ENCODE assay signal across 8 cellular contexts in the genomic region with DNA sequence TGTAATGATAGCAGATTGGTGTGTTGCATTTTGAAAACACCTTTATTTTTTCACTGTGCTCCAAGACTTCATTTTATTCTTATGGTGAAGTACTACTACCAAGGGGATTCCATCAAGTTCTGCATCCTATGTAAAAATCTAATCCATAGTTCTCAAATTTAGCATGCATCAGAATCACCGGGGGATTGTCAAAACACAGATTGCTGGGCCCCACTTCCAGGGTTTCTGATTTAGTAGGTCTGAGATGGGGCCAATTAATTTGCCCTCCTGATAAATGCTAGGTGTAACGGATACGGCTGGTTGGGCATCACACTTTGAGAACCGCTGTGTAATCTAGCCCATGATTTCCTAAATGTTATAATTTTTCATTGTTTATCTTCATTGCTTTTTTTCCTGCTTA. TPM values are rescaled to one million over a fixed set of nuclear protein-coding genes. Genes with fewer than 3 reads are reported as not detected.
DNase-seq lines count a peak whose midpoint lies in the region; ATAC-seq, FAIRE-seq and TF ChIP-seq lines count a peak whose summit lies in the region.

No MANE protein-coding gene starts in this region.

- no TSS peak for BruUV-seq in HepG2 (replicated peaks; lab: Mats Ljungman, UMichigan)

- H2AFZ ChIP-seq in HepG2 (ENCODE audit: low read length), result peak overlapping the region; percentile 16

- H3K4me1 ChIP-seq in ascending aorta (peaks cover 9 to 21% of the 10 kb centered on the region in 2 donors), HepG2 (ENCODE audit: insufficient read depth, low read length) (peaks cover 43% of the 10 kb centered on the region), tibial artery (peaks cover 0 to 27% (median 19%) of the 10 kb centered on the region in 4 donors)

- ATAC-seq in HepG2 (no peak), left colon (no peak)

- POLR2A ChIA-PET in HepG2 (lab: Yijun Ruan, JAX), result interaction anchor here (1.4 kb wide), 2 partner anchors 9 to 589 kb away, joined by 3 to 8 read pairs; a partner anchor contains a TSS

- peaks cover 44% of the 10 kb centered on the region for H3K36me3 Mint-ChIP-seq in activated naive CD4-positive, alpha-beta T cell treated with anti-CD3 and anti-CD28 coated beads for 36 hours (ENCODE audit: low read depth)

- peaks cover 23 to 24% of the 10 kb centered on the region in 2 donors for H3K36me3 ChIP-seq in ascending aorta
- H3K36me3 ChIP-seq in HepG2 (replicated peaks in 1 of 2; ENCODE audit: control insufficient read depth in 1 of 2, insufficient read depth in 2 of 2, low read length in 2 of 2), result peaks cover 4 to 24% of the 10 kb centered on the region in 2 experiments; a peak in 4 of 5 replicates
- peaks cover 22 to 24% (median 22%) of the 10 kb centered on the region in 3 donors for H3K36me3 ChIP-seq in tibial artery

- no peaks in the 10 kb centered on the region for H3K27me3 Mint-ChIP-seq in activated naive CD4-positive, alpha-beta T cell treated with anti-CD3 and anti-CD28 coated beads for 36 hours (ENCODE audit: low read depth)

- TF ChIP-seq CTCF in ascending aorta (IDR thresholded peaks at IDR 0.05) (no peak), HepG2 (CRISPR knock-in tag; IDR thresholded peaks at IDR 0.05) (no peak), tibial artery (IDR thresholded peaks at IDR 0.05) (no peak)

- no peaks in the 10 kb centered on the region for H3K9me3 Mint-ChIP-seq in activated naive CD4-positive, alpha-beta T cell treated with anti-CD3 and anti-CD28 coated beads for 36 hours

- peak overlapping the region; percentile 98 for H3K27ac Mint-ChIP-seq in activated naive CD4-positive, alpha-beta T cell treated with anti-CD3 and anti-CD28 coated beads for 36 hours

- no peak for DNase-seq in activated naive CD4-positive, alpha-beta T cell treated with anti-CD3 and anti-CD28 coated beads for 36 hours
- no peak for DNase-seq in activated naive CD4-positive, alpha-beta T cell treated with anti-CD3 and anti-CD28 coated beads, Interleukin-2, amount 50 U/mL, for 16 hours
- DNase-seq in ascending aorta (ENCODE audit: low spot score in 2 of 2) (no peak), HepG2 (ENCODE audit: low spot score) (no peak), tibial artery (no peak), RKO (ENCODE audit: low spot score) (no peak), left colon (no peak)
- DNase-seq in activated effector memory CD4-positive, alpha-beta T cell treated with anti-CD3 and anti-CD28 coated beads, Interleukin-2, amount 50 U/mL, for 16 hours, result no peak

- no peak for TF ChIP-seq POLR2A in HepG2 (IDR thresholded peaks at IDR 0.05; ENCODE audit: insufficient read depth in 1 of 2, low read depth in 2 of 2, low read length in 2 of 2)

- CTCF ChIA-PET in activated naive CD4-positive, alpha-beta T cell treated with anti-CD3 and anti-CD28 coated beads for 36 hours (lab: Charles Lee), result interaction anchor here (3.3 kb wide), 1 partner anchor 8 kb away, joined by 13 read pairs; a partner anchor contains a TSS
- CTCF ChIA-PET in HepG2 (lab: Yijun Ruan, JAX; ENCODE audit: low intra/inter-chr PET ratio, low total read pairs), result no interaction called here

- intact Hi-C loops in activated naive CD4-positive, alpha-beta T cell treated with anti-CD3 and anti-CD28 coated beads for 36 hours (cut with micrococcal nuclease), result loop anchor here (1.0 to 5.0 kb wide), 2 partner anchors 9 to 196 kb away; a partner anchor contains a TSS
- intact Hi-C loops in ascending aorta (cut with DNase I), result loop anchor here (1.0 to 10.0 kb wide), 5 partner anchors 9 to 349 kb away; a partner anchor contains a TSS
- intact Hi-C loops in HepG2 (cut with micrococcal nuclease; ENCODE audit: unreplicated experiment), result loop anchor here (5.0 kb wide), 1 partner anchor 61 kb away; a partner anchor contains a TSS
- intact Hi-C loops in tibial artery (cut with DNase I; ENCODE audit: low total_unique reads), result loop anchor here (5.0 kb wide), 1 partner anchor 346 kb away; no protein-coding TSS in a partner anchor
- intact Hi-C loops in left colon (cut with DNase I, micrococcal nuclease), result no loop called here

- in situ Hi-C loops in HepG2 (cut with HindIII; ENCODE audit: extremely low pct_ligation_motif_present, low pct_unique_long_range_greater_than_20kb), result no loop called here

- H3K9me3 ChIP-seq in ascending aorta, result no peaks in the 10 kb centered on the region
- no peaks in the 10 kb centered on the region for H3K9me3 ChIP-seq in HepG2 (ENCODE audit: low read length)
- H3K9me3 ChIP-seq in tibial artery, result no peaks in the 10 kb centered on the region

- peaks cover 42% of the 10 kb centered on the region for H3K4me1 Mint-ChIP-seq in activated naive CD4-positive, alpha-beta T cell treated with anti-CD3 and anti-CD28 coated beads for 36 hours (ENCODE audit: low read depth)

- TF ChIP-seq EP300 in HepG2 (IDR thresholded peaks at IDR 0.05; ENCODE audit: low read depth in 2 of 2, low read length in 2 of 2), result no peak
- TF ChIP-seq EP300 in HepG2 (CRISPR knock-in tag; IDR thresholded peaks at IDR 0.05; ENCODE audit: borderline replicate concordance), result no peak

- WGBS in HepG2 (ENCODE audit: low lambda C conversion rate), result 2% methylated on average over 4 of the region's 4 CpGs

- H3K4me2 ChIP-seq in HepG2 (ENCODE audit: low read depth, low read length), result peak overlapping the region; percentile 93

- H3K79me2 ChIP-seq in HepG2 (ENCODE audit: insufficient read depth, low read length), result peaks cover 55% of the 10 kb centered on the region

- peak overlapping the region; percentile 96 for H3K9ac ChIP-seq in HepG2 (ENCODE audit: insufficient read depth, low read depth, low read length)

- H3K4me3 ChIP-seq in ascending aorta (peak overlapping the region; percentile 82 to 87), HepG2 (replicated peaks in 1 of 3; ENCODE audit: insufficient read depth in 1 of 3, low read depth in 2 of 3, low read length in 3 of 3) (peak overlapping the region; percentile 69 to 100 (median 88)), tibial artery (peak overlapping the region; percentile 77 to 78)

- H3K4me3 Mint-ChIP-seq in activated naive CD4-positive, alpha-beta T cell treated with anti-CD3 and anti-CD28 coated beads for 36 hours, result peak overlapping the region; percentile 99

- H3K27ac ChIP-seq in ascending aorta (peak overlapping the region; percentile 93 to 96), HepG2 (ENCODE audit: extremely low read length, insufficient read depth, low read length) (peak overlapping the region; percentile 89), tibial artery (peak overlapping the region; percentile 88 to 90)

- no peak for TF ChIP-seq RAD21 in HepG2 (CRISPR knock-in tag; IDR thresholded peaks at IDR 0.05)

- peaks cover 25% of the 10 kb centered on the region for H4K20me1 ChIP-seq in HepG2 (ENCODE audit: insufficient read depth, low read length)

- no peak for FAIRE-seq in HepG2 (lab: Jason Lieb, UNC)

- H3K27me3 ChIP-seq in ascending aorta, result no peaks in the 10 kb centered on the region
- H3K27me3 ChIP-seq in HepG2 (ENCODE audit: control insufficient read depth in 1 of 2, insufficient read depth in 2 of 2, low read length in 2 of 2), result peaks cover 0 to 5% of the 10 kb centered on the region in 2 experiments; a peak in 1 of 5 replicates
- H3K27me3 ChIP-seq in tibial artery, result no peaks in the 10 kb centered on the region

RNA-seq across cellular contexts. Expression of a gene that starts 0.7 kb away (rescaled TPM):
- 10 to 100 TPM; 21.6 to 23.3 TPM for total RNA-seq in activated naive CD4-positive, alpha-beta T cell treated with anti-CD3 and anti-CD28 coated beads for 36 hours
- 2.3 TPM for total RNA-seq in ascending aorta
- 27.8 and 44.6 TPM in 2 replicates for total RNA-seq in HepG2 (2016; rRNA removed; fragmentation: Illumina TruSeq; extraction: Trizol)
- total RNA-seq in HepG2 (2016; cell fraction: cytosol; rRNA removed; fragmentation: Illumina TruSeq; extraction: Trizol; ENCODE audit: low read depth), result 21.2 and 22.9 TPM in 2 replicates
- 26.2 and 47.7 TPM in 2 replicates for total RNA-seq in HepG2 (2016; cell fraction: insoluble cytoplasmic fraction; rRNA removed; fragmentation: Illumina TruSeq; extraction: Trizol)
- 14.1 and 15.5 TPM in 2 replicates for total RNA-seq in HepG2 (2016; cell fraction: membrane; rRNA removed; fragmentation: Illumina TruSeq; extraction: Trizol)
- total RNA-seq in HepG2 (2016; cell fraction: nucleus; rRNA removed; fragmentation: Illumina TruSeq; extraction: Trizol), result 19.8 and 20.1 TPM in 2 replicates
- polyA plus RNA-seq in HepG2 (2011; rRNA removed), result 6.9 and 9.5 TPM in 2 replicates
- 2.9 and 4.0 TPM in 2 replicates for polyA plus RNA-seq in HepG2 (2011; cell fraction: cytosol; rRNA removed)
- polyA plus RNA-seq in HepG2 (2011; cell fraction: nucleus; rRNA removed), result 3.8 and 6.9 TPM in 2 replicates
- polyA plus RNA-seq in HepG2 (2012), result 5.2 and 10.2 TPM in 2 replicates
- polyA plus RNA-seq in HepG2 (2016; cell fraction: cytosol; fragmentation: Illumina TruSeq; extraction: Trizol; ENCODE audit: low read depth), result 1.7 and 1.9 TPM in 2 replicates
- 35.0 and 37.1 TPM in 2 replicates for polyA plus RNA-seq in HepG2 (2016; cell fraction: insoluble cytoplasmic fraction; fragmentation: Illumina TruSeq; extraction: Trizol; ENCODE audit: low read depth)
- polyA plus RNA-seq in HepG2 (2016; cell fraction: membrane; fragmentation: Illumina TruSeq; extraction: Trizol; ENCODE audit: low read depth), result 5.2 and 8.1 TPM in 2 replicates
- polyA plus RNA-seq in HepG2 (2016; cell fraction: nucleus; fragmentation: Illumina TruSeq; extraction: Trizol; ENCODE audit: insufficient read depth, low read depth), result 21.1 and 23.2 TPM in 2 replicates
- 11.7 and 60.8 TPM in 2 replicates for polyA minus RNA-seq in HepG2 (2011; rRNA and poly(A)+ RNA removed; ENCODE audit: low replicate concordance)
- 5.7 and 6.9 TPM in 2 replicates for polyA minus RNA-seq in HepG2 (2011; cell fraction: cytosol; rRNA and poly(A)+ RNA removed)
- polyA minus RNA-seq in HepG2 (2011; cell fraction: nucleus; rRNA and poly(A)+ RNA removed), result 11.2 and 12.8 TPM in 2 replicates
- total RNA-seq in left colon, result 1 to 10 TPM; 5.7 to 9.1 TPM

RNA-seq across cellular contexts. Expression of a gene that starts 1.2 kb away (rescaled TPM):
- total RNA-seq in activated naive CD4-positive, alpha-beta T cell treated with anti-CD3 and anti-CD28 coated beads for 36 hours, result 1,000 to 10,000 TPM; 6,298 to 6,391 TPM
- total RNA-seq in ascending aorta (2,799 TPM), HepG2 (2016; rRNA removed; fragmentation: Illumina TruSeq; extraction: Trizol) (3,630 and 4,972 TPM in 2 replicates), left colon (1,000 to 10,000 TPM; 1,339 to 1,375 TPM)
- total RNA-seq in HepG2 (2016; cell fraction: cytosol; rRNA removed; fragmentation: Illumina TruSeq; extraction: Trizol; ENCODE audit: low read depth), result 1,158 and 1,199 TPM in 2 replicates
- 3,592 and 4,979 TPM in 2 replicates for total RNA-seq in HepG2 (2016; cell fraction: insoluble cytoplasmic fraction; rRNA removed; fragmentation: Illumina TruSeq; extraction: Trizol)
- total RNA-seq in HepG2 (2016; cell fraction: membrane; rRNA removed; fragmentation: Illumina TruSeq; extraction: Trizol), result 7,983 and 8,792 TPM in 2 replicates
- 1,360 and 1,490 TPM in 2 replicates for total RNA-seq in HepG2 (2016; cell fraction: nucleus; rRNA removed; fragmentation: Illumina TruSeq; extraction: Trizol)
- 3,960 and 4,467 TPM in 2 replicates for polyA plus RNA-seq in HepG2 (2011; rRNA removed)
- 5,248 and 5,827 TPM in 2 replicates for polyA plus RNA-seq in HepG2 (2011; cell fraction: cytosol; rRNA removed)
- 1,317 and 1,448 TPM in 2 replicates for polyA plus RNA-seq in HepG2 (2011; cell fraction: nucleus; rRNA removed)
- polyA plus RNA-seq in HepG2 (2012), result 3,526 and 4,575 TPM in 2 replicates
- polyA plus RNA-seq in HepG2 (2016; cell fraction: cytosol; fragmentation: Illumina TruSeq; extraction: Trizol; ENCODE audit: low read depth), result 4,015 and 4,840 TPM in 2 replicates
- 4,603 and 4,764 TPM in 2 replicates for polyA plus RNA-seq in HepG2 (2016; cell fraction: insoluble cytoplasmic fraction; fragmentation: Illumina TruSeq; extraction: Trizol; ENCODE audit: low read depth)
- 7,818 and 8,825 TPM in 2 replicates for polyA plus RNA-seq in HepG2 (2016; cell fraction: membrane; fragmentation: Illumina TruSeq; extraction: Trizol; ENCODE audit: low read depth)
- 2,081 and 2,237 TPM in 2 replicates for polyA plus RNA-seq in HepG2 (2016; cell fraction: nucleus; fragmentation: Illumina TruSeq; extraction: Trizol; ENCODE audit: insufficient read depth, low read depth)
- 4,301 and 6,437 TPM in 2 replicates for polyA minus RNA-seq in HepG2 (2011; rRNA and poly(A)+ RNA removed; ENCODE audit: low replicate concordance)
- 1,474 and 1,645 TPM in 2 replicates for polyA minus RNA-seq in HepG2 (2011; cell fraction: cytosol; rRNA and poly(A)+ RNA removed)
- 662 and 844 TPM in 2 replicates for polyA minus RNA-seq in HepG2 (2011; cell fraction: nucleus; rRNA and poly(A)+ RNA removed)

RNA-seq across cellular contexts. Expression of a gene that starts 8.3 kb away (rescaled TPM):
- 10 to 100 TPM; 23.7 to 23.9 TPM for total RNA-seq in activated naive CD4-positive, alpha-beta T cell treated with anti-CD3 and anti-CD28 coated beads for 36 hours
- 3.7 TPM for total RNA-seq in ascending aorta
- total RNA-seq in HepG2 (2016; rRNA removed; fragmentation: Illumina TruSeq; extraction: Trizol), result 36.2 and 49.3 TPM in 2 replicates
- total RNA-seq in HepG2 (2016; cell fraction: cytosol; rRNA removed; fragmentation: Illumina TruSeq; extraction: Trizol; ENCODE audit: low read depth), result 30.3 and 42.4 TPM in 2 replicates
- total RNA-seq in HepG2 (2016; cell fraction: insoluble cytoplasmic fraction; rRNA removed; fragmentation: Illumina TruSeq; extraction: Trizol), result 39.3 and 50.4 TPM in 2 replicates
- 47.2 and 52.6 TPM in 2 replicates for total RNA-seq in HepG2 (2016; cell fraction: membrane; rRNA removed; fragmentation: Illumina TruSeq; extraction: Trizol)
- total RNA-seq in HepG2 (2016; cell fraction: nucleus; rRNA removed; fragmentation: Illumina TruSeq; extraction: Trizol), result 21.5 and 24.4 TPM in 2 replicates
- 13.4 and 14.8 TPM in 2 replicates for polyA plus RNA-seq in HepG2 (2011; rRNA removed)
- polyA plus RNA-seq in HepG2 (2011; cell fraction: cytosol; rRNA removed), result 18.1 and 19.5 TPM in 2 replicates
- polyA plus RNA-seq in HepG2 (2011; cell fraction: nucleus; rRNA removed), result 8.6 and 9.4 TPM in 2 replicates
- 20.4 and 21.1 TPM in 2 replicates for polyA plus RNA-seq in HepG2 (2012)
- polyA plus RNA-seq in HepG2 (2016; cell fraction: cytosol; fragmentation: Illumina TruSeq; extraction: Trizol; ENCODE audit: low read depth), result 30.8 and 41.9 TPM in 2 replicates
- 48.6 and 53.3 TPM in 2 replicates for polyA plus RNA-seq in HepG2 (2016; cell fraction: insoluble cytoplasmic fraction; fragmentation: Illumina TruSeq; extraction: Trizol; ENCODE audit: low read depth)
- 34.8 and 48.0 TPM in 2 replicates for polyA plus RNA-seq in HepG2 (2016; cell fraction: membrane; fragmentation: Illumina TruSeq; extraction: Trizol; ENCODE audit: low read depth)
- 30.6 TPM in 2 replicates for polyA plus RNA-seq in HepG2 (2016; cell fraction: nucleus; fragmentation: Illumina TruSeq; extraction: Trizol; ENCODE audit: insufficient read depth, low read depth)
- 3.6 and 18.9 TPM in 2 replicates for polyA minus RNA-seq in HepG2 (2011; rRNA and poly(A)+ RNA removed; ENCODE audit: low replicate concordance)
- polyA minus RNA-seq in HepG2 (2011; cell fraction: cytosol; rRNA and poly(A)+ RNA removed), result 5.8 and 8.1 TPM in 2 replicates
- 11.3 and 17.2 TPM in 2 replicates for polyA minus RNA-seq in HepG2 (2011; cell fraction: nucleus; rRNA and poly(A)+ RNA removed)
- total RNA-seq in left colon, result 10 to 100 TPM; 17.6 to 19.2 TPM

RNA-seq across cellular contexts. Expression of a gene that starts 60.0 kb away (rescaled TPM):
- not detected for total RNA-seq in activated naive CD4-positive, alpha-beta T cell treated with anti-CD3 and anti-CD28 coated beads for 36 hours
- total RNA-seq in ascending aorta (not detected), HepG2 (2016; rRNA removed; fragmentation: Illumina TruSeq; extraction: Trizol) (1.1 and 1.4 TPM in 2 replicates), left colon (not detected)
- 0.09 and 0.20 TPM in 2 replicates for total RNA-seq in HepG2 (2016; cell fraction: cytosol; rRNA removed; fragmentation: Illumina TruSeq; extraction: Trizol; ENCODE audit: low read depth)
- total RNA-seq in HepG2 (2016; cell fraction: insoluble cytoplasmic fraction; rRNA removed; fragmentation: Illumina TruSeq; extraction: Trizol), result 1.0 and 1.1 TPM in 2 replicates
- total RNA-seq in HepG2 (2016; cell fraction: membrane; rRNA removed; fragmentation: Illumina TruSeq; extraction: Trizol), result 0.21 and 0.37 TPM in 2 replicates
- 0.40 and 0.41 TPM in 2 replicates for total RNA-seq in HepG2 (2016; cell fraction: nucleus; rRNA removed; fragmentation: Illumina TruSeq; extraction: Trizol)
- polyA plus RNA-seq in HepG2 (2011; rRNA removed), result 0.54 and 0.96 TPM in 2 replicates
- 1.0 and 1.6 TPM in 2 replicates for polyA plus RNA-seq in HepG2 (2011; cell fraction: cytosol; rRNA removed)
- 0.43 and 0.95 TPM in 2 replicates for polyA plus RNA-seq in HepG2 (2011; cell fraction: nucleus; rRNA removed)
- polyA plus RNA-seq in HepG2 (2012), result 0.15 and 0.31 TPM in 2 replicates
- polyA plus RNA-seq in HepG2 (2016; cell fraction: cytosol; fragmentation: Illumina TruSeq; extraction: Trizol; ENCODE audit: low read depth), result 0.09 and 0.10 TPM in 2 replicates
- 0.98 and 1.1 TPM in 2 replicates for polyA plus RNA-seq in HepG2 (2016; cell fraction: insoluble cytoplasmic fraction; fragmentation: Illumina TruSeq; extraction: Trizol; ENCODE audit: low read depth)
- polyA plus RNA-seq in HepG2 (2016; cell fraction: membrane; fragmentation: Illumina TruSeq; extraction: Trizol; ENCODE audit: low read depth), result 0.08 and 0.29 TPM in 2 replicates
- 0.57 and 0.70 TPM in 2 replicates for polyA plus RNA-seq in HepG2 (2016; cell fraction: nucleus; fragmentation: Illumina TruSeq; extraction: Trizol; ENCODE audit: insufficient read depth, low read depth)
- polyA minus RNA-seq in HepG2 (2011; rRNA and poly(A)+ RNA removed; ENCODE audit: low replicate concordance), result 0.46 TPM in 1 of 2 replicates, not detected in the other
- polyA minus RNA-seq in HepG2 (2011; cell fraction: cytosol; rRNA and poly(A)+ RNA removed), result 0.97 TPM in 1 of 2 replicates, not detected in the other
- polyA minus RNA-seq in HepG2 (2011; cell fraction: nucleus; rRNA and poly(A)+ RNA removed), result 0.37 and 0.64 TPM in 2 replicates

Comparison
In these comparisons a context has a peak if more than half of its experiments do, and no peak if none do; other contexts are left out.
1. intact Hi-C loops: an anchor here in activated naive CD4-positive, alpha-beta T cell treated with anti-CD3 and anti-CD28 coated beads for 36 hours (1.0 to 5.0 kb wide), ascending aorta (1.0 to 10.0 kb wide), HepG2 (5.0 kb wide) and tibial artery (5.0 kb wide); none called in left colon.